Comparison of ENCODE assay signal across 29 cellular contexts in the genomic region with DNA sequence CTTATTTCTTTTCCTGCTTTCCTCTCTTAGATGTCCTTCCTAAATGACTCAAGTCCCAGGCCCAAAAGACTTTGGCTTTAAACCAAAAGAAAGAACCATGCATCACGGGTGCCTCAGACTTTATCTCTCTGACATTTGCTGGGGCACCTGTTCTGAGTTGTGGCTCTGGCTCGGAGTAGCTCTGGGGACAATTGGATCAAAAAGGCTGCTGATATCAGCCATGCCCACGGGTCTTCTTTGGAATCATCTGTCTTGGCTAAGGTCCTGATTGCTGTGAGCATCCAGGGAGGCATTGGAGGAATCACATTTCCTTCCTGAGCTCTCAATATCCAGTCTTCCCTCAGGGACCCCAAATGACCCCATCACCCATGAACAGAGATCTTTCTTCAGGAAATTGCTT. TPM values are rescaled to one million over a fixed set of nuclear protein-coding genes. Genes with fewer than 3 reads are reported as not detected.
"Had no signal": no experiment of that assay in that cellular context is flagged by ENCODE, and none has a peak within 500 bp of the region (broad histone marks: within the 10 kb centered on the region; RNA-seq: fewer than 3 reads in every experiment).

No MANE protein-coding gene starts in this region.

- H3K36me3 Mint-ChIP-seq: activated naive CD4-positive, alpha-beta T cell treated with anti-CD3 and anti-CD28 coated beads, Interleukin-2, amount 50 U/mL, for 72 hours had no signal

- H3K9me3 Mint-ChIP-seq: activated CD4-positive, alpha-beta T cell treated with anti-CD3 and anti-CD28 coated beads, Interleukin-2, amount 10 ng/mL, durations not matched to agents 7 days and 5 days; activated naive CD4-positive, alpha-beta T cell treated with anti-CD3 and anti-CD28 coated beads for 36 hours; activated T-cell treated with anti-CD3 and anti-CD28 coated beads, Interleukin-2, amount 50 U/mL, for 24 hours; central memory CD8-positive, alpha-beta T cell had no signal

- ATAC-seq: activated CD8-positive, alpha-beta T cell treated with anti-CD3 and anti-CD28 coated beads, Interleukin-2, amount 10 ng/mL, durations not matched to agents 7 days and 5 days; activated naive CD4-positive, alpha-beta T cell treated with anti-CD3 and anti-CD28 coated beads, Interleukin-2, amount 50 U/mL, for 72 hours; K562; Panc1 had no signal

- H3K27me3 ChIP-seq: ascending aorta, cardiac muscle cell, SJSA1 had no signal

- H3K27ac Mint-ChIP-seq: activated CD4-positive, alpha-beta T cell treated with anti-CD3 and anti-CD28 coated beads, Interleukin-2, amount 10 ng/mL, durations not matched to agents 7 days and 5 days; activated CD8-positive, alpha-beta T cell treated with anti-CD3 and anti-CD28 coated beads, Interleukin-2, amount 10 ng/mL, durations not matched to agents 7 days and 5 days; activated naive CD4-positive, alpha-beta T cell treated with anti-CD3 and anti-CD28 coated beads for 36 hours; activated naive CD4-positive, alpha-beta T cell treated with anti-CD3 and anti-CD28 coated beads, Interleukin-2, amount 50 U/mL, for 72 hours; activated T-cell treated with anti-CD3 and anti-CD28 coated beads, Interleukin-2, amount 50 U/mL, for 24 hours had no signal

- H3K27ac ChIP-seq: ascending aorta, cardiac muscle cell, SJSA1 had no signal

- H3K4me1 Mint-ChIP-seq: activated CD4-positive, alpha-beta T cell treated with anti-CD3 and anti-CD28 coated beads, Interleukin-2, amount 10 ng/mL, durations not matched to agents 7 days and 5 days; central memory CD8-positive, alpha-beta T cell had no signal

- DNase-seq: activated CD4-positive, alpha-beta T cell treated with anti-CD3 and anti-CD28 coated beads, Interleukin-2, amount 10 ng/mL, durations not matched to agents 7 days and 5 days; activated CD4-positive, alpha-beta T cell treated with anti-CD3 and anti-CD28 coated beads, Interleukin-2, amount 50 U/mL, for 48 hours; activated CD8-positive, alpha-beta T cell treated with anti-CD3 and anti-CD28 coated beads, Interleukin-2, amount 10 ng/mL, durations not matched to agents 7 days and 5 days; activated gamma-delta T cell treated with Interleukin-2 at 50 U/mL for 16 hours; activated naive CD4-positive, alpha-beta T cell treated with anti-CD3 and anti-CD28 coated beads for 36 hours; activated T-cell treated with anti-CD3 and anti-CD28 coated beads, Interleukin-2, amount 50 U/mL, for 24 hours; amniotic stem cell; NCI-H1092 treated with DMSO at 0.1 percent for 48 hours; NCI-H1417; NCI-H146; NCI-H187; NCI-H2081; NCI-H2171 treated with DMSO at 0.1 percent for 48 hours; NCI-H2227 treated with DMSO at 0.1 percent for 48 hours; NCI-H510A treated with DMSO at 0.1 percent for 48 hours; NCI-H526 treated with DMSO at 0.1 percent for 48 hours; NCI-H774; SHP77; SW 1271; T-helper 1 cell; T-helper 2 cell; T-helper 9 cell had no signal

- H3K4me1 ChIP-seq: ascending aorta, SJSA1 had no signal

- H3K4me3 ChIP-seq: ascending aorta, cardiac muscle cell, K562, SJSA1 had no signal

- H3K9me3 ChIP-seq: ascending aorta, SJSA1 had no signal

- H3K36me3 ChIP-seq: ascending aorta, cardiac muscle cell, SJSA1 had no signal

- H3K27me3 Mint-ChIP-seq: activated CD4-positive, alpha-beta T cell treated with anti-CD3 and anti-CD28 coated beads, Interleukin-2, amount 10 ng/mL, durations not matched to agents 7 days and 5 days had no signal

- H3K4me3 Mint-ChIP-seq: activated CD4-positive, alpha-beta T cell treated with anti-CD3 and anti-CD28 coated beads, Interleukin-2, amount 10 ng/mL, durations not matched to agents 7 days and 5 days; activated CD8-positive, alpha-beta T cell treated with anti-CD3 and anti-CD28 coated beads, Interleukin-2, amount 10 ng/mL, durations not matched to agents 7 days and 5 days; activated naive CD4-positive, alpha-beta T cell treated with anti-CD3 and anti-CD28 coated beads for 36 hours; activated T-cell treated with anti-CD3 and anti-CD28 coated beads, Interleukin-2, amount 50 U/mL, for 24 hours; central memory CD8-positive, alpha-beta T cell had no signal

RNA-seq across cellular contexts. Expression of a gene that starts 59.9 kb away (rescaled TPM):
- total RNA-seq: activated CD4-positive, alpha-beta T cell treated with anti-CD3 and anti-CD28 coated beads, Interleukin-2, amount 10 ng/mL, durations not matched to agents 7 days and 5 days; activated CD8-positive, alpha-beta T cell treated with anti-CD3 and anti-CD28 coated beads, Interleukin-2, amount 10 ng/mL, durations not matched to agents 7 days and 5 days; activated naive CD4-positive, alpha-beta T cell treated with anti-CD3 and anti-CD28 coated beads for 36 hours; activated naive CD4-positive, alpha-beta T cell treated with anti-CD3 and anti-CD28 coated beads, Interleukin-2, amount 50 U/mL, for 72 hours had no signal
